In the genomic region with DNA sequence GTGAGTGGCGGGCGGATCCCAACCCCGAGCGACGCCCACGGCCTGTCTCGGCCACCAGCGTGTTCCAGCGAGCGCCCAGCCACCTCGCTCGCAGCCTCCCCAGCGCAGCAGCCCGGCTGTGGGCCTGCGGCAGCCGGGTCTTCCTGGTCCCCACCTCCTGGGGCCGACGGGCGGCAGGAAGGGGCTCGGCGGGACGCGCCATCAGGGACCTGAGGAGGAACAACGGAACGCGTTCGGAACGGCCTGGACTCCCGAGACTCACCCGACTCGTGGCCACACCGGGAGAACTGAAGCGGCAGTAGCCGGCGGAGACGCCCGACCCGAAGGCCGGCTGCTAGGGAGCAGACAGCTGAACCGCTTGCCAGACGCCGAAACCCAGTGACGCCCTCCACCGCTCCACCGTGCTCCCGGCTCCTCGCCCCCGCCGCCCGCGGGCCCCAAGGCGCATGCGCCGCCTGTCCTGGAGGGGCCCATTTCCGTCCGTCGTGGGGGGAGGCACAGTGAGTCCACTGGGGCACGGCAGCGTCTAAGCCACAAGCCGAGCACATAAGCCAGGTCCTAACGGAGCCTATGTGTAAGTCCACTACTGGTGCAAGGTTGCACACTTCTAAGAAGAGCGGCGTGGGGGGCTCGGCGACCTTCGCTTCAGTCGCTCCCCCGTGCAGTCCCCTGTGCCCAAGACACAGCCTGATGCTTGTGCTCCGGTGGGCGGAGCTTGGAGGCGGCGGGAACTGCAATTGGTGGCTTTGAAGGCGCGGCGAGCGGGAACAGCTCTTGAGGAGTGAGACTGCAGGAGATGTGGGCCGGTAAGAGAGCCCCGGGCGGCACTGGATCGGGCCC, we compare ENCODE assay signal across 1 cellular context.
TF ChIP-seq lines count a peak whose summit lies in the region.

Gene CENPN (plus strand): TSS at position 743 of the 840 bp plus-strand sequence. CDS start 4,726 bp downstream, outside the sequence.
Gene CMC2 (minus strand): TSS at position 414 of the 840 bp plus-strand sequence. CDS start 9,491 bp downstream, outside the sequence.

TF ChIP-seq in K562, 482 proteins besides CTCF, POLR2A, EP300 and RAD21 (continued from another document and continues in another):
- no peak; the same call in 1 of the 2 replicates for TF ChIP-seq ATF6 (CRISPR knock-in tag; IDR thresholded peaks at IDR 0.05)
- TF ChIP-seq, protein P1, sequence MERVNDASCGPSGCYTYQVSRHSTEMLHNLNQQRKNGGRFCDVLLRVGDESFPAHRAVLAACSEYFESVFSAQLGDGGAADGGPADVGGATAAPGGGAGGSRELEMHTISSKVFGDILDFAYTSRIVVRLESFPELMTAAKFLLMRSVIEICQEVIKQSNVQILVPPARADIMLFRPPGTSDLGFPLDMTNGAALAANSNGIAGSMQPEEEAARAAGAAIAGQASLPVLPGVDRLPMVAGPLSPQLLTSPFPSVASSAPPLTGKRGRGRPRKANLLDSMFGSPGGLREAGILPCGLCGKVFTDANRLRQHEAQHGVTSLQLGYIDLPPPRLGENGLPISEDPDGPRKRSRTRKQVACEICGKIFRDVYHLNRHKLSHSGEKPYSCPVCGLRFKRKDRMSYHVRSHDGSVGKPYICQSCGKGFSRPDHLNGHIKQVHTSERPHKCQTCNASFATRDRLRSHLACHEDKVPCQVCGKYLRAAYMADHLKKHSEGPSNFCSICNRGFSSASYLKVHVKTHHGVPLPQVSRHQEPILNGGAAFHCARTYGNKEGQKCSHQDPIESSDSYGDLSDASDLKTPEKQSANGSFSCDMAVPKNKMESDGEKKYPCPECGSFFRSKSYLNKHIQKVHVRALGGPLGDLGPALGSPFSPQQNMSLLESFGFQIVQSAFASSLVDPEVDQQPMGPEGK (CRISPR knock-in tag; IDR thresholded peaks at IDR 0.05; ENCODE audit: borderline replicate concordance) = no peak
- TF ChIP-seq RNF2 (IDR thresholded peaks at IDR 0.05) = peak; percentile 85; the same call in 1 of the 2 replicates
- TF ChIP-seq, protein P2, sequence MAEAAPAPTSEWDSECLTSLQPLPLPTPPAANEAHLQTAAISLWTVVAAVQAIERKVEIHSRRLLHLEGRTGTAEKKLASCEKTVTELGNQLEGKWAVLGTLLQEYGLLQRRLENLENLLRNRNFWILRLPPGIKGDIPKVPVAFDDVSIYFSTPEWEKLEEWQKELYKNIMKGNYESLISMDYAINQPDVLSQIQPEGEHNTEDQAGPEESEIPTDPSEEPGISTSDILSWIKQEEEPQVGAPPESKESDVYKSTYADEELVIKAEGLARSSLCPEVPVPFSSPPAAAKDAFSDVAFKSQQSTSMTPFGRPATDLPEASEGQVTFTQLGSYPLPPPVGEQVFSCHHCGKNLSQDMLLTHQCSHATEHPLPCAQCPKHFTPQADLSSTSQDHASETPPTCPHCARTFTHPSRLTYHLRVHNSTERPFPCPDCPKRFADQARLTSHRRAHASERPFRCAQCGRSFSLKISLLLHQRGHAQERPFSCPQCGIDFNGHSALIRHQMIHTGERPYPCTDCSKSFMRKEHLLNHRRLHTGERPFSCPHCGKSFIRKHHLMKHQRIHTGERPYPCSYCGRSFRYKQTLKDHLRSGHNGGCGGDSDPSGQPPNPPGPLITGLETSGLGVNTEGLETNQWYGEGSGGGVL (CRISPR knock-in tag; IDR thresholded peaks at IDR 0.05) = no peak
- peak; percentile 91 for TF ChIP-seq POLR2H (tag; IDR thresholded peaks at IDR 0.05; ENCODE audit: low read depth)
- TF ChIP-seq SREBF1 (IDR thresholded peaks at IDR 0.05; ENCODE audit: borderline replicate concordance, low read depth, low read length) = peak; percentile 85
- no peak for TF ChIP-seq ESRRB (CRISPR knock-in tag; IDR thresholded peaks at IDR 0.05; ENCODE audit: borderline replicate concordance)
- no peak for TF ChIP-seq FOXJ3 (CRISPR knock-in tag; IDR thresholded peaks at IDR 0.05)
- no peak for TF ChIP-seq HOXB6 (CRISPR knock-in tag; IDR thresholded peaks at IDR 0.05; ENCODE audit: borderline replicate concordance)
- TF ChIP-seq KDM4B (IDR thresholded peaks at IDR 0.05; ENCODE audit: borderline replicate concordance in 2 of 2, low read depth in 1 of 2) = no peak; a peak in 1 of 4 replicates
- no peak for TF ChIP-seq NCOR1 (IDR thresholded peaks at IDR 0.05)
- peak; percentile 10; the same call in 1 of the 2 replicates for TF ChIP-seq OTX1 (CRISPR knock-in tag; IDR thresholded peaks at IDR 0.05)
- no peak; the same call in 1 of the 2 replicates for TF ChIP-seq HNRNPL (IDR thresholded peaks at IDR 0.05; ENCODE audit: low read depth, low read length)
- TF ChIP-seq RBM34 (IDR thresholded peaks at IDR 0.05; ENCODE audit: borderline replicate concordance, insufficient read depth, low read length) = no peak
- no peak for TF ChIP-seq ZNF717 (CRISPR knock-in tag; IDR thresholded peaks at IDR 0.05)
- peak; percentile 48 for TF ChIP-seq SMAD1 (IDR thresholded peaks at IDR 0.05; ENCODE audit: low read depth, low read length, partially characterized antibody)
- no peak for TF ChIP-seq MTF1 (CRISPR knock-in tag; IDR thresholded peaks at IDR 0.05; ENCODE audit: borderline replicate concordance)
- TF ChIP-seq XRCC5 (IDR thresholded peaks at IDR 0.05; ENCODE audit: low read depth, low read length) = peak; percentile 91; the same call in 1 of the 2 replicates
- TF ChIP-seq RBM14 (IDR thresholded peaks at IDR 0.05; ENCODE audit: borderline replicate concordance, insufficient read depth, low read depth, low read length) = 0 out of 2 replicates have a peak, but pooled peaks have one; percentile 66
- TF ChIP-seq, protein P3, sequence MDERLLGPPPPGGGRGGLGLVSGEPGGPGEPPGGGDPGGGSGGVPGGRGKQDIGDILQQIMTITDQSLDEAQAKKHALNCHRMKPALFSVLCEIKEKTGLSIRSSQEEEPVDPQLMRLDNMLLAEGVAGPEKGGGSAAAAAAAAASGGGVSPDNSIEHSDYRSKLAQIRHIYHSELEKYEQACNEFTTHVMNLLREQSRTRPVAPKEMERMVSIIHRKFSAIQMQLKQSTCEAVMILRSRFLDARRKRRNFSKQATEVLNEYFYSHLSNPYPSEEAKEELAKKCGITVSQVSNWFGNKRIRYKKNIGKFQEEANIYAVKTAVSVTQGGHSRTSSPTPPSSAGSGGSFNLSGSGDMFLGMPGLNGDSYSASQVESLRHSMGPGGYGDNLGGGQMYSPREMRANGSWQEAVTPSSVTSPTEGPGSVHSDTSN (CRISPR knock-in tag; IDR thresholded peaks at IDR 0.05; ENCODE audit: low read depth) = peak; percentile 74
- TF ChIP-seq, protein P3 (tag; conservative IDR thresholded peaks at IDR 0.05; ENCODE audit: low read depth) = no peak
- TF ChIP-seq ZNF764 (CRISPR knock-in tag; IDR thresholded peaks at IDR 0.05; ENCODE audit: low read depth) = peak; percentile 64; the same call in 1 of the 2 replicates
- TF ChIP-seq TRIM24 (IDR thresholded peaks at IDR 0.05) = peak in 1 of 2 experiments; percentile 80; a peak in 2 of 4 replicates
- peak; percentile 41; the same call in 1 of the 2 replicates for TF ChIP-seq NFIC (IDR thresholded peaks at IDR 0.05)
- TF ChIP-seq, protein P4, sequence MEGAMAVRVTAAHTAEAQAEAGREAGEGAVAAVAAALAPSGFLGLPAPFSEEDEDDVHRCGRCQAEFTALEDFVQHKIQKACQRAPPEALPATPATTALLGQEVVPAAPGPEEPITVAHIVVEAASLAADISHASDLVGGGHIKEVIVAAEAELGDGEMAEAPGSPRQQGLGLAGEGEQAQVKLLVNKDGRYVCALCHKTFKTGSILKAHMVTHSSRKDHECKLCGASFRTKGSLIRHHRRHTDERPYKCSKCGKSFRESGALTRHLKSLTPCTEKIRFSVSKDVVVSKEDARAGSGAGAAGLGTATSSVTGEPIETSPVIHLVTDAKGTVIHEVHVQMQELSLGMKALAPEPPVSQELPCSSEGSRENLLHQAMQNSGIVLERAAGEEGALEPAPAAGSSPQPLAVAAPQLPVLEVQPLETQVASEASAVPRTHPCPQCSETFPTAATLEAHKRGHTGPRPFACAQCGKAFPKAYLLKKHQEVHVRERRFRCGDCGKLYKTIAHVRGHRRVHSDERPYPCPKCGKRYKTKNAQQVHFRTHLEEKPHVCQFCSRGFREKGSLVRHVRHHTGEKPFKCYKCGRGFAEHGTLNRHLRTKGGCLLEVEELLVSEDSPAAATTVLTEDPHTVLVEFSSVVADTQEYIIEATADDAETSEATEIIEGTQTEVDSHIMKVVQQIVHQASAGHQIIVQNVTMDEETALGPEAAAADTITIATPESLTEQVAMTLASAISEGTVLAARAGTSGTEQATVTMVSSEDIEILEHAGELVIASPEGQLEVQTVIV (CRISPR knock-in tag; IDR thresholded peaks at IDR 0.05; ENCODE audit: borderline replicate concordance) = no peak
- no peak for TF ChIP-seq ZBTB49 (CRISPR knock-in tag; IDR thresholded peaks at IDR 0.05; ENCODE audit: borderline replicate concordance)
- TF ChIP-seq KHSRP (IDR thresholded peaks at IDR 0.05) = no peak
- no peak for TF ChIP-seq ELK1 (CRISPR knock-in tag; IDR thresholded peaks at IDR 0.05)
- TF ChIP-seq CTBP1 (IDR thresholded peaks at IDR 0.05; ENCODE audit: borderline replicate concordance) = peak; percentile 87
- peak; percentile 95 for TF ChIP-seq BHLHE40 (IDR thresholded peaks at IDR 0.05; ENCODE audit: low read length)
- no peak for TF ChIP-seq RBM15 (IDR thresholded peaks at IDR 0.05; ENCODE audit: insufficient read depth, low read length)
- TF ChIP-seq ZKSCAN1 (IDR thresholded peaks at IDR 0.05; ENCODE audit: low read depth, low read length) = 0 out of 2 replicates have a peak, but pooled peaks have one; percentile 18
- peak; percentile 87 for TF ChIP-seq HBP1 (CRISPR knock-in tag; IDR thresholded peaks at IDR 0.05)
- peak; percentile 41 for TF ChIP-seq PRPF4 (IDR thresholded peaks at IDR 0.05; ENCODE audit: insufficient read depth, low read depth, low read length, poor library complexity, severe bottlenecking)
- no peak for TF ChIP-seq YBX1 (IDR thresholded peaks at IDR 0.05)
- TF ChIP-seq, protein P5, sequence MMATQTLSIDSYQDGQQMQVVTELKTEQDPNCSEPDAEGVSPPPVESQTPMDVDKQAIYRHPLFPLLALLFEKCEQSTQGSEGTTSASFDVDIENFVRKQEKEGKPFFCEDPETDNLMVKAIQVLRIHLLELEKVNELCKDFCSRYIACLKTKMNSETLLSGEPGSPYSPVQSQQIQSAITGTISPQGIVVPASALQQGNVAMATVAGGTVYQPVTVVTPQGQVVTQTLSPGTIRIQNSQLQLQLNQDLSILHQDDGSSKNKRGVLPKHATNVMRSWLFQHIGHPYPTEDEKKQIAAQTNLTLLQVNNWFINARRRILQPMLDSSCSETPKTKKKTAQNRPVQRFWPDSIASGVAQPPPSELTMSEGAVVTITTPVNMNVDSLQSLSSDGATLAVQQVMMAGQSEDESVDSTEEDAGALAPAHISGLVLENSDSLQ (IDR thresholded peaks at IDR 0.05) = no peak
- TF ChIP-seq SREBF2 (CRISPR knock-in tag; IDR thresholded peaks at IDR 0.05) = no peak
- TF ChIP-seq ELF2 (CRISPR knock-in tag; IDR thresholded peaks at IDR 0.05) = peak; percentile 56; the same call in 1 of the 2 replicates
- TF ChIP-seq BDP1 (IDR thresholded peaks at IDR 0.05; ENCODE audit: insufficient read depth, insufficient read length) = no peak
- TF ChIP-seq ZNF408 (CRISPR knock-in tag; IDR thresholded peaks at IDR 0.05; ENCODE audit: low read depth) = no peak
